In the genomic region with DNA sequence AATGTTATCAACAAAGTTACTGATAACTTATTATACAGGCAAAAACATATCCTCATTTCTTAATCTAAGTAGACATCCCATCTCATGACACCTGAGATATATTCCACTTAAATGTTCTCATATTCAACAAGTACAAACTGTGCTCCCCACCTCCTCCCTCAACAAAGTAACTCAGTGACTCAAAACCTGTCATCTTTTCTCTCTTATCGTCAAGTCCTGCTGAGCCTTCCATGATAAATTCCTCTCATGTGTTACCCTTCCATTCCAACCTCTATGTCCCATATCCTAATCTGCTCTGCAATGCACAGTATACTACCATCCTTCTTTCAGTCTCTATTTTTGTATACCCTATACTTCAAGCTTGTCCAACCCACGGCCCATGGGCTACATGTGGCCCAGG, we compare ENCODE assay signal across 24 cellular contexts.
"Had no signal": no experiment of that assay in that cellular context is flagged by ENCODE, and none has a peak within 500 bp of the region (broad histone marks: within the 10 kb centered on the region; RNA-seq: fewer than 3 reads in every experiment).

No MANE protein-coding gene starts in this region.

- ATAC-seq: activated naive CD4-positive, alpha-beta T cell treated with anti-CD3 and anti-CD28 coated beads, Interleukin-2, amount 50 U/mL, for 72 hours; sciatic nerve; stimulated activated memory B cell treated with anti-CD40 and anti-IgM and Interleukin-4, amounts not matched to agents 10 μg/mL and 1 μg/mL and 100 μg/mL, for 72 hours had no signal

- H3K27me3 Mint-ChIP-seq: activated T-cell treated with anti-CD3 and anti-CD28 coated beads, Interleukin-2, amount 50 U/mL, for 24 hours; naive B cell; stimulated activated memory B cell treated with anti-CD40 and anti-IgM and Interleukin-4, amounts not matched to agents 10 μg/mL and 1 μg/mL and 100 μg/mL, for 72 hours had no signal

- H3K27ac Mint-ChIP-seq: stimulated activated memory B cell treated with anti-CD40 and anti-IgM and Interleukin-4, amounts not matched to agents 10 μg/mL and 1 μg/mL and 100 μg/mL, for 72 hours had no signal

- H3K9me3 ChIP-seq: heart right ventricle, lower lobe of right lung, stomach, suprapubic skin, tibial nerve had no signal

- H3K9me3 Mint-ChIP-seq: activated naive CD4-positive, alpha-beta T cell treated with anti-CD3 and anti-CD28 coated beads, Interleukin-2, amount 50 U/mL, for 72 hours; activated T-cell treated with anti-CD3 and anti-CD28 coated beads, Interleukin-2, amount 50 U/mL, for 24 hours; naive B cell; neural crest cell; stimulated activated memory B cell treated with anti-CD40 and anti-IgM and Interleukin-4, amounts not matched to agents 10 μg/mL and 1 μg/mL and 100 μg/mL, for 72 hours had no signal

- H3K4me3 Mint-ChIP-seq: activated T-cell treated with anti-CD3 and anti-CD28 coated beads, Interleukin-2, amount 50 U/mL, for 24 hours; neural crest cell; stimulated activated memory B cell treated with anti-CD40 and anti-IgM and Interleukin-4, amounts not matched to agents 10 μg/mL and 1 μg/mL and 100 μg/mL, for 72 hours had no signal

- H3K27me3 ChIP-seq: heart right ventricle, stomach, suprapubic skin, tibial nerve had no signal

- H3K4me1 Mint-ChIP-seq: neural crest cell had no signal

- H3K27ac ChIP-seq: heart right ventricle, lower lobe of right lung, stomach, suprapubic skin, tibial nerve had no signal

- FAIRE-seq: bronchial epithelial cell, endometrium, small intestine had no signal

- H3K4me3 ChIP-seq: heart right ventricle, lower lobe of right lung, stomach, suprapubic skin, tibial nerve had no signal

- DNase-seq: activated CD4-positive, alpha-beta T cell treated with anti-CD3 and anti-CD28 coated beads, Interleukin-2, amount 50 U/mL, for 4 hours; activated CD8-positive, alpha-beta memory T cell treated with anti-CD3 and anti-CD28 coated beads for 24 hours; activated CD8-positive, alpha-beta memory T cell treated with anti-CD3 and anti-CD28 coated beads, Interleukin-2, amount 50 U/mL, for 4 hours; activated effector memory CD4-positive, alpha-beta T cell treated with Interleukin-2 at 50 U/mL for 16 hours; activated T-cell treated with anti-CD3 and anti-CD28 coated beads, Interleukin-2, amount 50 U/mL, for 24 hours; heart right ventricle; islet precursor cell; left cardiac atrium; lower lobe of right lung; naive B cell; occipital lobe; small intestine; stimulated activated CD4-positive, alpha-beta T cell treated with anti-CD3 and anti-CD28 coated beads, Interleukin-2, amount 100 ng/mL, for 24 hours; stomach; T-helper 1 cell; T-helper 9 cell had no signal

- H3K4me1 ChIP-seq: suprapubic skin had no signal
